Comparison of ENCODE assay signal across 11 cellular contexts in genomic region chr22:31179345-31179744, GRCh38. TPM values are rescaled to one million over a fixed set of nuclear protein-coding genes. Genes with fewer than 3 reads are reported as not detected.
A peak's percentile ranks its signal among the peaks of the same experiment; 100 is the strongest.
DNase-seq lines count a peak whose midpoint lies in the region; ATAC-seq and TF ChIP-seq lines count a peak whose summit lies in the region.
"Had no signal": no experiment of that assay in that cellular context is flagged by ENCODE, and none has a peak within 500 bp of the region (broad histone marks: within the 10 kb centered on the region; RNA-seq: fewer than 3 reads in every experiment).

No MANE protein-coding gene starts in this region.

- POLR2A ChIA-PET in naive thymus-derived CD8-positive, alpha-beta T cell (lab: Charles Lee) = no interaction called here

- DNase-seq in heart left ventricle (no peak), left ventricle myocardium inferior (no peak), SJSA1 (ENCODE audit: low read depth in 1 of 2, low spot score in 2 of 2) (peak; percentile 50 to 72), kidney epithelial cell (ENCODE audit: low read depth) (peak; percentile 52), mucosa of gallbladder (ENCODE audit: low spot score) (no peak), iPS-NIHi7 (ENCODE audit: extremely low spot score) (no peak)
- DNase-seq in naive thymus-derived CD8-positive, alpha-beta T cell = no peak
- no peak for DNase-seq in T-helper 2 cell treated with Interferon-gamma antibody and Interleukin-4, amounts not matched to agents 5 μg/mL and 100 μg/mL, for 36 hours (ENCODE audit: low spot score)
- DNase-seq: activated naive CD4-positive, alpha-beta T cell treated with anti-CD3 and anti-CD28 coated beads, Interleukin-2, amount 50 U/mL, for 16 hours; DND-41 had no signal

- ATAC-seq in heart left ventricle = peak in 3 of 4 donors; percentile 48 to 62 (median 59)
- no peak for ATAC-seq in naive thymus-derived CD8-positive, alpha-beta T cell

- H3K36me3 Mint-ChIP-seq in naive thymus-derived CD8-positive, alpha-beta T cell = peaks cover 0 to 45% (median 13%) of the 10 kb centered on the region in 3 donors
- H3K36me3 Mint-ChIP-seq in T-helper 2 cell treated with Interferon-gamma antibody and Interleukin-4, amounts not matched to agents 5 μg/mL and 100 μg/mL, for 36 hours (ENCODE audit: low read depth) = peaks cover 12% of the 10 kb centered on the region

- H3K9me3 Mint-ChIP-seq in naive thymus-derived CD8-positive, alpha-beta T cell = peaks cover 0 to 2% (median 0%) of the 10 kb centered on the region in 9 donors
- H3K9me3 Mint-ChIP-seq in T-helper 2 cell treated with Interferon-gamma antibody and Interleukin-4, amounts not matched to agents 5 μg/mL and 100 μg/mL, for 36 hours = no peaks in the 10 kb centered on the region
- H3K9me3 Mint-ChIP-seq: neural crest cell had no signal

- H3K4me1 Mint-ChIP-seq in naive thymus-derived CD8-positive, alpha-beta T cell = peaks cover 0 to 26% (median 12%) of the 10 kb centered on the region in 4 donors
- H3K4me1 Mint-ChIP-seq in T-helper 2 cell treated with Interferon-gamma antibody and Interleukin-4, amounts not matched to agents 5 μg/mL and 100 μg/mL, for 36 hours (ENCODE audit: low read depth) = no peaks in the 10 kb centered on the region
- H3K4me1 Mint-ChIP-seq: neural crest cell had no signal

- peak overlapping the region in 4 of 10 donors; percentile 10 to 56 (median 27) for H3K27ac Mint-ChIP-seq in naive thymus-derived CD8-positive, alpha-beta T cell
- no peak overlapping the region for H3K27ac Mint-ChIP-seq in T-helper 2 cell treated with Interferon-gamma antibody and Interleukin-4, amounts not matched to agents 5 μg/mL and 100 μg/mL, for 36 hours

- no peak for TF ChIP-seq CTCF in heart left ventricle (IDR thresholded peaks at IDR 0.05)
- TF ChIP-seq CTCF in left ventricle myocardium inferior (IDR thresholded peaks at IDR 0.05; ENCODE audit: borderline replicate concordance) = no peak
- no peak for TF ChIP-seq CTCF in kidney epithelial cell (IDR thresholded peaks at IDR 0.05; ENCODE audit: insufficient read depth, low read length, poor library complexity, severe bottlenecking)

- H3K4me3 Mint-ChIP-seq in naive thymus-derived CD8-positive, alpha-beta T cell = no peak overlapping the region
- no peak overlapping the region for H3K4me3 Mint-ChIP-seq in T-helper 2 cell treated with Interferon-gamma antibody and Interleukin-4, amounts not matched to agents 5 μg/mL and 100 μg/mL, for 36 hours
- H3K4me3 Mint-ChIP-seq: neural crest cell had no signal

- no peaks in the 10 kb centered on the region for H3K9me3 ChIP-seq in heart left ventricle
- no peaks in the 10 kb centered on the region for H3K9me3 ChIP-seq in left ventricle myocardium inferior (replicated peaks)
- H3K9me3 ChIP-seq in SJSA1 (replicated peaks) = no peaks in the 10 kb centered on the region

- H3K4me3 ChIP-seq in heart left ventricle (no peak overlapping the region), left ventricle myocardium inferior (no peak overlapping the region), SJSA1 (no peak overlapping the region), kidney epithelial cell (ENCODE audit: low read depth, low read length) (no peak overlapping the region)

- WGBS in heart left ventricle, 4 donors = 22 to 50% (median 47%) methylated on average over 1 of the region's 1 CpG

- no peak for TF ChIP-seq POLR2A in heart left ventricle (IDR thresholded peaks at IDR 0.05)

- H3K4me1 ChIP-seq in heart left ventricle = peaks cover 0 to 18% (median 5%) of the 10 kb centered on the region in 12 donors
- peaks cover 20% of the 10 kb centered on the region for H3K4me1 ChIP-seq in left ventricle myocardium inferior
- peaks cover 41% of the 10 kb centered on the region for H3K4me1 ChIP-seq in SJSA1 (replicated peaks)

- H3K27ac ChIP-seq in heart left ventricle = no peak overlapping the region
- H3K27ac ChIP-seq in left ventricle myocardium inferior (replicated peaks) = no peak overlapping the region
- peak overlapping the region; percentile 30; the same call in 1 of the 2 replicates for H3K27ac ChIP-seq in SJSA1

- H3K27me3 Mint-ChIP-seq in naive thymus-derived CD8-positive, alpha-beta T cell = no peaks in the 10 kb centered on the region
- H3K27me3 Mint-ChIP-seq in T-helper 2 cell treated with Interferon-gamma antibody and Interleukin-4, amounts not matched to agents 5 μg/mL and 100 μg/mL, for 36 hours (ENCODE audit: low read depth) = no peaks in the 10 kb centered on the region

- intact Hi-C loops in heart left ventricle (cut with DNase I) (no loop called here), left ventricle myocardium inferior (cut with micrococcal nuclease) (no loop called here)

- H3K27me3 ChIP-seq in heart left ventricle (no peaks in the 10 kb centered on the region), left ventricle myocardium inferior (ENCODE audit: low read depth) (no peaks in the 10 kb centered on the region), SJSA1 (replicated peaks) (no peaks in the 10 kb centered on the region), kidney epithelial cell (ENCODE audit: control insufficient read depth, insufficient read depth, low read length) (no peaks in the 10 kb centered on the region)

- H3K36me3 ChIP-seq in heart left ventricle (peaks cover 0 to 44% (median 28%) of the 10 kb centered on the region in 9 donors), left ventricle myocardium inferior (peaks cover 28% of the 10 kb centered on the region), SJSA1 (peaks cover 37% of the 10 kb centered on the region), kidney epithelial cell (ENCODE audit: control insufficient read depth, insufficient read depth, low read length) (peaks cover 2% of the 10 kb centered on the region)

RNA-seq across cellular contexts. Expression of gene RNF185, which starts 19.4 kb away (rescaled TPM):
- total RNA-seq in heart left ventricle (10 to 100 TPM; 20.0 to 26.6 (median 23.1) TPM), left ventricle myocardium inferior (19.2 TPM), kidney epithelial cell (49.6 and 53.2 TPM in 2 replicates), mucosa of gallbladder (30.8 TPM)
- polyA plus RNA-seq in heart left ventricle = 10 to 100 TPM; 11.4 to 31.5 TPM
- 25.4 and 34.8 TPM in 2 replicates for total RNA-seq in SJSA1 (2014; rRNA removed; shearing (Covaris generic))
- total RNA-seq in naive thymus-derived CD8-positive, alpha-beta T cell = 10 to 100 TPM; 21.0 to 21.8 TPM
- 10 to 100 TPM; 14.5 to 21.9 (median 17.5) TPM for polyA plus RNA-seq in naive thymus-derived CD8-positive, alpha-beta T cell

RNA-seq across cellular contexts. Expression of gene LIMK2, which starts 32.8 kb away (rescaled TPM):
- total RNA-seq in heart left ventricle = 10 to 100 TPM in 4 of 9 donors, 1 to 10 TPM in 5; 7.1 to 33.3 (median 9.4) TPM
- 10 to 100 TPM in 1 of 2 donors, 1 to 10 TPM in 1; 7.0 to 10.9 TPM for polyA plus RNA-seq in heart left ventricle
- 8.0 TPM for total RNA-seq in left ventricle myocardium inferior
- total RNA-seq in SJSA1 (2014; rRNA removed; shearing (Covaris generic)) = 18.6 and 21.8 TPM in 2 replicates
- 37.2 and 41.4 TPM in 2 replicates for total RNA-seq in kidney epithelial cell
- 81.4 TPM for total RNA-seq in mucosa of gallbladder
- 10 to 100 TPM; 20.7 to 26.5 TPM for total RNA-seq in naive thymus-derived CD8-positive, alpha-beta T cell
- 10 to 100 TPM in 2 of 3 donors, 1 to 10 TPM in 1; 7.4 to 21.0 (median 12.7) TPM for polyA plus RNA-seq in naive thymus-derived CD8-positive, alpha-beta T cell

RNA-seq across cellular contexts. Expression of gene PLA2G3, which starts 39.0 kb away (rescaled TPM):
- total RNA-seq in heart left ventricle (not detected), left ventricle myocardium inferior (not detected), kidney epithelial cell (0.46 and 0.48 TPM in 2 replicates), mucosa of gallbladder (0.78 TPM)
- polyA plus RNA-seq in heart left ventricle = not detected
- total RNA-seq in SJSA1 (2014; rRNA removed; shearing (Covaris generic)) = not detected in 2 replicates
- not detected for total RNA-seq in naive thymus-derived CD8-positive, alpha-beta T cell
- polyA plus RNA-seq in naive thymus-derived CD8-positive, alpha-beta T cell = not detected

RNA-seq across cellular contexts. Expression of gene INPP5J, which starts 56.6 kb away (rescaled TPM):
- 10 to 100 TPM in 8 of 9 donors, 1 to 10 TPM in 1; 8.4 to 23.1 (median 21.6) TPM for total RNA-seq in heart left ventricle
- polyA plus RNA-seq in heart left ventricle = 10 to 100 TPM in 1 of 2 donors, 1 to 10 TPM in 1; 9.7 to 12.9 TPM
- total RNA-seq in left ventricle myocardium inferior = 20.7 TPM
- total RNA-seq in SJSA1 (2014; rRNA removed; shearing (Covaris generic)) = 0.13 and 0.21 TPM in 2 replicates
- 5.5 and 5.6 TPM in 2 replicates for total RNA-seq in kidney epithelial cell
- total RNA-seq in mucosa of gallbladder = 8.7 TPM
- under 1 TPM; 0.33 to 0.47 TPM for total RNA-seq in naive thymus-derived CD8-positive, alpha-beta T cell
- not detected for polyA plus RNA-seq in naive thymus-derived CD8-positive, alpha-beta T cell

Comparison
In these comparisons a context has a peak if more than half of its experiments do, and no peak if none do; other contexts are left out.
1. ATAC-seq: peak in heart left ventricle (3 of 4); none in naive thymus-derived CD8-positive, alpha-beta T cell (0 of 2).
2. DNase-seq: peak in SJSA1 (2 of 2) and kidney epithelial cell (single experiment); none in heart left ventricle (0 of 5), left ventricle myocardium inferior (single experiment), mucosa of gallbladder (single experiment), iPS-NIHi7 (single experiment), naive thymus-derived CD8-positive, alpha-beta T cell (0 of 10) and T-helper 2 cell treated with Interferon-gamma antibody and Interleukin-4, amounts not matched to agents 5 μg/mL and 100 μg/mL, for 36 hours (single experiment).